In genomic region chr1:244757091-244757939, GRCh38 we compare ENCODE assay signal across 18 cellular contexts.
DNase-seq lines count a peak whose midpoint lies in the region; ATAC-seq, FAIRE-seq and TF ChIP-seq lines count a peak whose summit lies in the region.
"Had no signal": no experiment of that assay in that cellular context is flagged by ENCODE, and none has a peak within 500 bp of the region (broad histone marks: within the 10 kb centered on the region; RNA-seq: fewer than 3 reads in every experiment).

No MANE protein-coding gene starts in this region.

- H3K27ac ChIP-seq in K562 (ENCODE audit: extremely low read depth, low read depth, low read length) (no peak overlapping the region), lung (ENCODE audit: low read depth in 1 of 2, low read length in 1 of 2) (peak overlapping the region in 1 of 2 donors; percentile 33)
- H3K27ac ChIP-seq: esophagus muscularis mucosa had no signal

- H3K4me1 ChIP-seq in K562 (replicated peaks in 1 of 2; ENCODE audit: control insufficient read depth in 2 of 2, insufficient read depth in 2 of 2, low read length in 2 of 2) (no peaks in the 10 kb centered on the region; a peak in 1 of 5 replicates), lung (ENCODE audit: control insufficient read depth in 2 of 2, insufficient read depth in 2 of 2, low read length in 2 of 2) (peaks cover 0 to 4% of the 10 kb centered on the region in 2 donors)
- H3K4me1 ChIP-seq: HAP-1 had no signal

- 12% methylated on average over 15 of the region's 15 CpGs for WGBS in K562 (ENCODE audit: insufficient coverage, low coverage, missing lambda C conversion rate)
- WGBS in lung, 2 donors: 83 to 91% methylated on average over 15 of the region's 15 CpGs
- WGBS in lower leg skin, 2 donors: 84 to 90% methylated on average over 15 of the region's 15 CpGs

- FAIRE-seq in K562 (lab: Jason Lieb, UNC): no peak

- intact Hi-C loops in K562 (cut with micrococcal nuclease) (no loop called here), lower leg skin (cut with DNase I; ENCODE audit: low total_unique reads) (no loop called here)

- H3K79me2 ChIP-seq in K562 (ENCODE audit: control insufficient read depth, insufficient read depth, low read length): no peaks in the 10 kb centered on the region

- no peak for TF ChIP-seq CTCF in K562 (IDR thresholded peaks at IDR 0.05 in 2 of 3, conservative IDR thresholded peaks at IDR 0.05 in 1 of 3; ENCODE audit: insufficient read depth in 2 of 3, low read depth in 1 of 3, low read length in 3 of 3)
- TF ChIP-seq CTCF in lung (IDR thresholded peaks at IDR 0.05; ENCODE audit: control extremely low read depth, extremely low read depth): no peak
- no peak for TF ChIP-seq CTCF in lower leg skin (IDR thresholded peaks at IDR 0.05)

- H2AFZ ChIP-seq in K562 (ENCODE audit: low read depth, low read length): no peak overlapping the region

- ATAC-seq in K562: peak; percentile 54
- ATAC-seq in lung (ENCODE audit: insufficient read depth, low FRiP score): no peak
- no peak for ATAC-seq in GM21528 (IDR thresholded peaks at IDR 0.05; ENCODE audit: low FRiP score, unreplicated experiment)
- no peak for ATAC-seq in HG03025 (IDR thresholded peaks at IDR 0.05; ENCODE audit: low FRiP score, unreplicated experiment)
- ATAC-seq in GM19035 (IDR thresholded peaks at IDR 0.05; ENCODE audit: unreplicated experiment): no peak
- ATAC-seq: left ventricle myocardium superior; natural killer cell treated with Interleukin-12 subunit alpha and Interleukin-12 subunit beta and Interleukin-15 and Interleukin-18, amount 100 ng/mL, for 72 hours had no signal

- no peak for TF ChIP-seq EP300 in K562 (IDR thresholded peaks at IDR 0.05; ENCODE audit: low read length)

- POLR2A ChIA-PET in K562 (lab: Yijun Ruan, JAX): interaction anchor here (0.6 to 1.0 kb wide), 3 partner anchors 12 to 80 kb away, joined by 3 read pairs; no protein-coding TSS in a partner anchor

- H3K36me3 ChIP-seq in K562 (ENCODE audit: control insufficient read depth, insufficient read depth, low read length) (no peaks in the 10 kb centered on the region), lung (ENCODE audit: control insufficient read depth in 2 of 2, insufficient read depth in 2 of 2, low read length in 2 of 2) (no peaks in the 10 kb centered on the region)
- H3K36me3 ChIP-seq: esophagus muscularis mucosa, HAP-1, tibial artery had no signal

- peaks cover 34 to 66% of the 10 kb centered on the region in 2 experiments for H3K27me3 ChIP-seq in K562 (ENCODE audit: control insufficient read depth in 2 of 2, insufficient read depth in 2 of 2, low read length in 2 of 2)
- H3K27me3 ChIP-seq in lung (ENCODE audit: control insufficient read depth, insufficient read depth): no peaks in the 10 kb centered on the region
- H3K27me3 ChIP-seq: esophagus muscularis mucosa, tibial artery had no signal

- CTCF ChIA-PET in K562 (lab: Yijun Ruan, JAX; ENCODE audit: low intra/inter-chr PET ratio): no interaction called here

- no peak overlapping the region for H3K9ac ChIP-seq in K562 (ENCODE audit: insufficient read depth in 1 of 2, low read depth in 2 of 2, low read length in 2 of 2)

- peak; percentile 20 for DNase-seq in AG08396 (ENCODE audit: low spot score)
- DNase-seq in HCEC 1CT: peak; percentile 5
- DNase-seq in K562 (ENCODE audit: extremely low read depth in 1 of 4, low spot score in 3 of 4): no peak
- peak; percentile 32 for DNase-seq in lung (ENCODE audit: low spot score)
- no peak for DNase-seq in lower leg skin (ENCODE audit: low spot score in 2 of 2)
- DNase-seq: anterior cingulate cortex, dermis blood vessel endothelial cell, left ventricle myocardium superior, NCI-H1105 treated with DMSO at 0.1 percent for 48 hours, NCI-H345, OCI-M1, tibial artery had no signal

- H3K9me3 ChIP-seq in K562 (replicated peaks; ENCODE audit: control insufficient read depth, insufficient read depth, low read depth, low read length): no peaks in the 10 kb centered on the region; the same call in 1 of the 2 replicates
- H3K9me3 ChIP-seq in lung (ENCODE audit: control insufficient read depth in 2 of 2, insufficient read depth in 1 of 2, low read length in 1 of 2): no peaks in the 10 kb centered on the region
- H3K9me3 ChIP-seq: esophagus muscularis mucosa, HAP-1, tibial artery had no signal

- H3K4me3 ChIP-seq in K562 (no peak overlapping the region), lung (no peak overlapping the region), lower leg skin (ENCODE audit: low read depth, poor library complexity, severe bottlenecking) (no peak overlapping the region)
- H3K4me3 ChIP-seq: esophagus muscularis mucosa, HAP-1, tibial artery had no signal

- in situ Hi-C loops in K562 (cut with MboI): no loop called here

- TF ChIP-seq POLR2A in K562 (conservative IDR thresholded peaks at IDR 0.05) (no peak), lower leg skin (IDR thresholded peaks at IDR 0.05) (no peak)

- BruUV-seq in K562 (replicated peaks; lab: Mats Ljungman, UMichigan): no TSS peak

- H3K9me1 ChIP-seq in K562 (ENCODE audit: control insufficient read depth, insufficient read depth, low read length): no peaks in the 10 kb centered on the region

- no peak for TF ChIP-seq RAD21 in K562 (CRISPR knock-in tag; conservative IDR thresholded peaks at IDR 0.05 in 1 of 2, IDR thresholded peaks at IDR 0.05 in 1 of 2)

- no peaks in the 10 kb centered on the region for H4K20me1 ChIP-seq in K562 (replicated peaks; ENCODE audit: control insufficient read depth, insufficient read depth, low read length)

- H3K4me2 ChIP-seq in K562 (ENCODE audit: insufficient read depth, low read length): no peak overlapping the region

TF ChIP-seq in K562, 482 proteins besides CTCF, POLR2A, EP300 and RAD21 (continues in another document):
- TF ChIP-seq MGA (IDR thresholded peaks at IDR 0.05): no peak

Comparison
In these comparisons a context has a peak if more than half of its experiments do, and no peak if none do; other contexts are left out.
1. DNase-seq: peak in AG08396 (single experiment), HCEC 1CT (single experiment) and lung (single experiment); none in K562 (0 of 4) and lower leg skin (0 of 2).